In genomic region chr3:55963611-55964010, GRCh38 we compare ENCODE assay signal across 22 cellular contexts.
"Had no signal": no experiment of that assay in that cellular context is flagged by ENCODE, and none has a peak within 500 bp of the region (broad histone marks: within the 10 kb centered on the region; RNA-seq: fewer than 3 reads in every experiment).

No MANE protein-coding gene starts in this region.

- DNase-seq: activated CD4-positive, alpha-beta T cell treated with anti-CD3 and anti-CD28 coated beads for 36 hours; activated CD4-positive, CD25-positive, alpha-beta regulatory T cell; activated naive CD4-positive, alpha-beta T cell; activated T-cell treated with anti-CD3 and anti-CD28 coated beads for 4 hours; activated T-cell treated with anti-CD3 and anti-CD28 coated beads, Interleukin-2, amount 50 U/mL, for 72 hours; dermis blood vessel endothelial cell; effector CD4-positive, alpha-beta T cell; foreskin keratinocyte; heart right ventricle; left lung; lower lobe of right lung; mesenchymal stem cell; naive thymus-derived CD8-positive, alpha-beta T cell; nucleus accumbens; pancreas; retina; stimulated activated naive B cell treated with anti-CD40 and anti-IgM and Interleukin-4, amounts not matched to agents 10 μg/mL and 1 μg/mL and 100 μg/mL, for 72 hours; stomach; thyroid gland; upper lobe of right lung had no signal

- ATAC-seq: activated CD4-positive, alpha-beta T cell treated with anti-CD3 and anti-CD28 coated beads for 36 hours; activated naive CD4-positive, alpha-beta T cell treated with anti-CD3 and anti-CD28 coated beads, Interleukin-2, amount 50 U/mL, for 72 hours; activated T-cell treated with anti-CD3 and anti-CD28 coated beads, Interleukin-2, amount 50 U/mL, for 72 hours; foreskin keratinocyte; heart right ventricle; left lung; lower lobe of right lung; naive thymus-derived CD8-positive, alpha-beta T cell; pancreas; sciatic nerve; stimulated activated naive B cell treated with anti-CD40 and anti-IgM and Interleukin-4, amounts not matched to agents 10 μg/mL and 1 μg/mL and 100 μg/mL, for 72 hours; upper lobe of right lung had no signal
